Comparison of ENCODE assay signal across 10 cellular contexts in genomic region chr5:108726446-108727091, GRCh38. TPM values are rescaled to one million over a fixed set of nuclear protein-coding genes. Genes with fewer than 3 reads are reported as not detected.
DNase-seq lines count a peak whose midpoint lies in the region; ATAC-seq and TF ChIP-seq lines count a peak whose summit lies in the region.
"Had no signal": no experiment of that assay in that cellular context is flagged by ENCODE, and none has a peak within 500 bp of the region (broad histone marks: within the 10 kb centered on the region; RNA-seq: fewer than 3 reads in every experiment).

No MANE protein-coding gene starts in this region.

- H3K9me3 Mint-ChIP-seq in endothelial cell (ENCODE audit: unreplicated experiment) (no peaks in the 10 kb centered on the region), progenitor cell of endocrine pancreas (ENCODE audit: low read depth) (peaks cover 3% of the 10 kb centered on the region)
- H3K9me3 Mint-ChIP-seq: activated naive CD8-positive, alpha-beta T cell treated with anti-CD3 and anti-CD28 coated beads, Interleukin-2, amount 10 ng/mL, durations not matched to agents 7 days and 5 days had no signal

- H3K4me1 Mint-ChIP-seq in endothelial cell (ENCODE audit: unreplicated experiment) (peaks cover 20% of the 10 kb centered on the region), progenitor cell of endocrine pancreas (ENCODE audit: low read depth) (peaks cover 17% of the 10 kb centered on the region)

- peak; percentile 7 for DNase-seq in EH (ENCODE audit: low read depth)
- DNase-seq in OCI-M1 (lab: John Stamatoyannopoulos, UW), result peak; percentile 68
- no peak for DNase-seq in endothelial cell (ENCODE audit: low spot score)
- DNase-seq in progenitor cell of endocrine pancreas (ENCODE audit: low spot score, unreplicated experiment), result no peak
- DNase-seq in NCI-H526 (lab: John Stamatoyannopoulos, UW), result no peak
- DNase-seq in NCI-H2171 (lab: John Stamatoyannopoulos, UW), result no peak
- DNase-seq: activated naive CD8-positive, alpha-beta T cell treated with anti-CD3 and anti-CD28 coated beads, Interleukin-2, amount 10 ng/mL, durations not matched to agents 7 days and 5 days; kidney glomerular epithelial cell had no signal

- no peak for TF ChIP-seq POLR2A in GM18505 (IDR thresholded peaks at IDR 0.05; ENCODE audit: borderline replicate concordance, extremely low read depth, insufficient read depth, insufficient read length)

- ATAC-seq in GM19397 (IDR thresholded peaks at IDR 0.05; ENCODE audit: unreplicated experiment), result no peak
- no peak for ATAC-seq in GM18505 (IDR thresholded peaks at IDR 0.05; ENCODE audit: unreplicated experiment)

- H3K27me3 Mint-ChIP-seq in endothelial cell (ENCODE audit: unreplicated experiment) (no peaks in the 10 kb centered on the region), progenitor cell of endocrine pancreas (peaks cover 7% of the 10 kb centered on the region)

- H3K36me3 Mint-ChIP-seq in endothelial cell (ENCODE audit: low read depth, unreplicated experiment), result no peaks in the 10 kb centered on the region
- H3K36me3 Mint-ChIP-seq in progenitor cell of endocrine pancreas (ENCODE audit: insufficient read depth), result no peaks in the 10 kb centered on the region
- H3K36me3 Mint-ChIP-seq: activated naive CD8-positive, alpha-beta T cell treated with anti-CD3 and anti-CD28 coated beads, Interleukin-2, amount 10 ng/mL, durations not matched to agents 7 days and 5 days had no signal

- TF ChIP-seq CTCF in endothelial cell (IDR thresholded peaks at IDR 0.05; ENCODE audit: unreplicated experiment) (no peak), progenitor cell of endocrine pancreas (IDR thresholded peaks at IDR 0.05; ENCODE audit: unreplicated experiment) (no peak)

- H3K27ac Mint-ChIP-seq in endothelial cell (ENCODE audit: unreplicated experiment) (peak overlapping the region; percentile 99), progenitor cell of endocrine pancreas (no peak overlapping the region)
- H3K27ac Mint-ChIP-seq: activated naive CD8-positive, alpha-beta T cell treated with anti-CD3 and anti-CD28 coated beads, Interleukin-2, amount 10 ng/mL, durations not matched to agents 7 days and 5 days had no signal

- H3K4me3 Mint-ChIP-seq in endothelial cell (ENCODE audit: unreplicated experiment) (peak overlapping the region; percentile 96), progenitor cell of endocrine pancreas (ENCODE audit: low read depth) (peak overlapping the region; percentile 90)

RNA-seq across cellular contexts. Expression of gene FER, which starts 21.1 kb away (rescaled TPM):
- 30.7 TPM for total RNA-seq in endothelial cell (ENCODE audit: unreplicated experiment)
- 31.0 and 34.8 TPM in 2 replicates for total RNA-seq in progenitor cell of endocrine pancreas

Comparison
In these comparisons a context has a peak if more than half of its experiments do, and no peak if none do; other contexts are left out.
1. DNase-seq: peak in EH (single experiment) and OCI-M1 (single experiment); none in endothelial cell (single experiment), progenitor cell of endocrine pancreas (single experiment), NCI-H526 (0 of 2) and NCI-H2171 (single experiment).